Comparison of ENCODE assay signal across 8 cellular contexts in genomic region chr3:51501833-51502561, GRCh38.
DNase-seq lines count a peak whose midpoint lies in the region; ATAC-seq and TF ChIP-seq lines count a peak whose summit lies in the region.

No MANE protein-coding gene starts in this region.

- no peak overlapping the region for H3K4me3 ChIP-seq in AG10803 (ENCODE audit: low read length)

- TF ChIP-seq CTCF in AG10803 (conservative IDR thresholded peaks at IDR 0.05; ENCODE audit: low read length) (peak; percentile 95), GM20000 (IDR thresholded peaks at IDR 0.05; ENCODE audit: extremely low read depth, missing control alignments) (peak; percentile 94)

- peak; percentile 67 for DNase-seq in AG10803 (ENCODE audit: low read depth)
- DNase-seq in GM20000 (ENCODE audit: low spot score), result peak; percentile 62
- DNase-seq in NCI-H2171 treated with DMSO at 0.1 percent for 48 hours (lab: John Stamatoyannopoulos, UW), result peak; percentile 55
- DNase-seq in activated CD4-positive, alpha-beta T cell treated with anti-CD3 and anti-CD28 coated beads for 1 hour, result peak; percentile 64
- DNase-seq in central memory CD4-positive, alpha-beta T cell, result peak; percentile 64
- peak; percentile 34 for DNase-seq in kidney glomerular epithelial cell (lab: John Stamatoyannopoulos, UW)
- peak; percentile 85 to 89 for DNase-seq in stimulated activated CD4-positive, alpha-beta T cell treated with anti-CD3 and anti-CD28 coated beads, Interleukin-2, amount 100 ng/mL, for 24 hours

- no peak for ATAC-seq in GM19328 (IDR thresholded peaks at IDR 0.05; ENCODE audit: unreplicated experiment)

Comparison
In these comparisons a context has a peak if more than half of its experiments do, and no peak if none do; other contexts are left out.
1. DNase-seq: peak in every context shown above with its lines; median percentile 87 in stimulated activated CD4-positive, alpha-beta T cell treated with anti-CD3 and anti-CD28 coated beads, Interleukin-2, amount 100 ng/mL, for 24 hours; 67 in AG10803; 64 in activated CD4-positive, alpha-beta T cell treated with anti-CD3 and anti-CD28 coated beads for 1 hour; 64 in central memory CD4-positive, alpha-beta T cell; 62 in GM20000; 55 in NCI-H2171 treated with DMSO at 0.1 percent for 48 hours; 34 in kidney glomerular epithelial cell.